1 cellular context compared by ENCODE assay signal in the genomic region with DNA sequence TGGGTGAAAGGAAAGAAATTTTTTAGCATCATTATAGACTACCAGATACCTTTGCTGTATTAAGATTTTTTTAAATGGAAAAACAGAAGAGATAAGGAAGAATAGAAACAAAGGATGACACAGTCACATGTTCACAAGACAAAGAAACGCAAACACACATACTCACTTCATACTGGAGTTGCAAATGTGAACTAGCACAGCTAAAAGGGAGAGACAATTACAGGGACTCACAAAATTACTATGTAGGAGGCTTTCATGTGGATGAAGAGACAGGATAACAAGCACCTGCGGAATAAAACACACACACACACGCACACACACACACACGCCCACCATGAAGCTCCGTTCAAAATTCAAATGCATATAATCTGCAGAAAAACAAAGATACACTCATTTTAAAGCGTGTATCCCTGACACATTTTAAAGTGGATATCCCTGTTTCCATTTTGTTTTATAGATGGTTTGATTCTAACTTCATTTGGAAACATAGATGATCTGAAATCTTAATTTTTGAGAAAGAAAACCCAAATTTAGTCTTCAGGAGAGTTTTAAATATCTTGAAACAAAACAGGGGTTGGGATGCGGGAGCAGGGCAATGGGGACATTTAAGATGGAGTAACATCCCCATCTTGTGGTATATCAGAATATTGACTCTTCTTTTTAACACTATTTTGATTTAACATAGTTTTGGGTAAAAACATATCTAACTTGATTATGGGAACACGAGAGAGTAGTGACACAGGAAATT.
TF ChIP-seq lines count a peak whose summit lies in the region.

No MANE protein-coding gene starts in this region.

TF ChIP-seq in K562, 482 proteins besides CTCF, POLR2A, EP300 and RAD21 (continued from another document):
- TF ChIP-seq, protein P1, sequence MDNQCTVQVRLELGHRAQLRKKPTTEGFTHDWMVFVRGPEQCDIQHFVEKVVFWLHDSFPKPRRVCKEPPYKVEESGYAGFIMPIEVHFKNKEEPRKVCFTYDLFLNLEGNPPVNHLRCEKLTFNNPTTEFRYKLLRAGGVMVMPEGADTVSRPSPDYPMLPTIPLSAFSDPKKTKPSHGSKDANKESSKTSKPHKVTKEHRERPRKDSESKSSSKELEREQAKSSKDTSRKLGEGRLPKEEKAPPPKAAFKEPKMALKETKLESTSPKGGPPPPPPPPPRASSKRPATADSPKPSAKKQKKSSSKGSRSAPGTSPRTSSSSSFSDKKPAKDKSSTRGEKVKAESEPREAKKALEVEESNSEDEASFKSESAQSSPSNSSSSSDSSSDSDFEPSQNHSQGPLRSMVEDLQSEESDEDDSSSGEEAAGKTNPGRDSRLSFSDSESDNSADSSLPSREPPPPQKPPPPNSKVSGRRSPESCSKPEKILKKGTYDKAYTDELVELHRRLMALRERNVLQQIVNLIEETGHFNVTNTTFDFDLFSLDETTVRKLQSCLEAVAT (IDR thresholded peaks at IDR 0.05): no peak
- TF ChIP-seq, protein P2, sequence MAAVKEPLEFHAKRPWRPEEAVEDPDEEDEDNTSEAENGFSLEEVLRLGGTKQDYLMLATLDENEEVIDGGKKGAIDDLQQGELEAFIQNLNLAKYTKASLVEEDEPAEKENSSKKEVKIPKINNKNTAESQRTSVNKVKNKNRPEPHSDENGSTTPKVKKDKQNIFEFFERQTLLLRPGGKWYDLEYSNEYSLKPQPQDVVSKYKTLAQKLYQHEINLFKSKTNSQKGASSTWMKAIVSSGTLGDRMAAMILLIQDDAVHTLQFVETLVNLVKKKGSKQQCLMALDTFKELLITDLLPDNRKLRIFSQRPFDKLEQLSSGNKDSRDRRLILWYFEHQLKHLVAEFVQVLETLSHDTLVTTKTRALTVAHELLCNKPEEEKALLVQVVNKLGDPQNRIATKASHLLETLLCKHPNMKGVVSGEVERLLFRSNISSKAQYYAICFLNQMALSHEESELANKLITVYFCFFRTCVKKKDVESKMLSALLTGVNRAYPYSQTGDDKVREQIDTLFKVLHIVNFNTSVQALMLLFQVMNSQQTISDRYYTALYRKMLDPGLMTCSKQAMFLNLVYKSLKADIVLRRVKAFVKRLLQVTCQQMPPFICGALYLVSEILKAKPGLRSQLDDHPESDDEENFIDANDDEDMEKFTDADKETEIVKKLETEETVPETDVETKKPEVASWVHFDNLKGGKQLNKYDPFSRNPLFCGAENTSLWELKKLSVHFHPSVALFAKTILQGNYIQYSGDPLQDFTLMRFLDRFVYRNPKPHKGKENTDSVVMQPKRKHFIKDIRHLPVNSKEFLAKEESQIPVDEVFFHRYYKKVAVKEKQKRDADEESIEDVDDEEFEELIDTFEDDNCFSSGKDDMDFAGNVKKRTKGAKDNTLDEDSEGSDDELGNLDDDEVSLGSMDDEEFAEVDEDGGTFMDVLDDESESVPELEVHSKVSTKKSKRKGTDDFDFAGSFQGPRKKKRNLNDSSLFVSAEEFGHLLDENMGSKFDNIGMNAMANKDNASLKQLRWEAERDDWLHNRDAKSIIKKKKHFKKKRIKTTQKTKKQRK (IDR thresholded peaks at IDR 0.05; ENCODE audit: borderline replicate concordance, low read depth, low read length): no peak
- TF ChIP-seq SMC3 (conservative IDR thresholded peaks at IDR 0.05; ENCODE audit: insufficient read depth, low read depth, low read length): peak; percentile 38; the same call in 1 of the 2 replicates
- TF ChIP-seq, protein P3, sequence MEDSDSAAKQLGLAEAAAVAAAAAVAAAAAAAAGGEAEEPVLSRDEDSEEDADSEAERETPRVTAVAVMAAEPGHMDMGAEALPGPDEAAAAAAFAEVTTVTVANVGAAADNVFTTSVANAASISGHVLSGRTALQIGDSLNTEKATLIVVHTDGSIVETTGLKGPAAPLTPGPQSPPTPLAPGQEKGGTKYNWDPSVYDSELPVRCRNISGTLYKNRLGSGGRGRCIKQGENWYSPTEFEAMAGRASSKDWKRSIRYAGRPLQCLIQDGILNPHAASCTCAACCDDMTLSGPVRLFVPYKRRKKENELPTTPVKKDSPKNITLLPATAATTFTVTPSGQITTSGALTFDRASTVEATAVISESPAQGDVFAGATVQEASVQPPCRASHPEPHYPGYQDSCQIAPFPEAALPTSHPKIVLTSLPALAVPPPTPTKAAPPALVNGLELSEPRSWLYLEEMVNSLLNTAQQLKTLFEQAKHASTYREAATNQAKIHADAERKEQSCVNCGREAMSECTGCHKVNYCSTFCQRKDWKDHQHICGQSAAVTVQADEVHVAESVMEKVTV (CRISPR knock-in tag; IDR thresholded peaks at IDR 0.05): peak; percentile 83
- no peak for TF ChIP-seq NFRKB (IDR thresholded peaks at IDR 0.05; ENCODE audit: low read depth)
- TF ChIP-seq SMAD2 (IDR thresholded peaks at IDR 0.05; ENCODE audit: low read depth, low read length): no peak
- TF ChIP-seq POLR2G (IDR thresholded peaks at IDR 0.05; ENCODE audit: low read depth, low read length): no peak
- TF ChIP-seq SREBF1 (IDR thresholded peaks at IDR 0.05; ENCODE audit: borderline replicate concordance, low read depth, low read length): no peak
- TF ChIP-seq KHSRP (IDR thresholded peaks at IDR 0.05): no peak
- no peak for TF ChIP-seq MCM3 (IDR thresholded peaks at IDR 0.05)
- TF ChIP-seq NCOA2 (IDR thresholded peaks at IDR 0.05; ENCODE audit: partially characterized antibody in 2 of 2): peak in 1 of 2 experiments; percentile 24
- TF ChIP-seq TCF7 (IDR thresholded peaks at IDR 0.05; ENCODE audit: borderline replicate concordance): no peak
